ENCODE assay signal across 29 cellular contexts in the genomic region with DNA sequence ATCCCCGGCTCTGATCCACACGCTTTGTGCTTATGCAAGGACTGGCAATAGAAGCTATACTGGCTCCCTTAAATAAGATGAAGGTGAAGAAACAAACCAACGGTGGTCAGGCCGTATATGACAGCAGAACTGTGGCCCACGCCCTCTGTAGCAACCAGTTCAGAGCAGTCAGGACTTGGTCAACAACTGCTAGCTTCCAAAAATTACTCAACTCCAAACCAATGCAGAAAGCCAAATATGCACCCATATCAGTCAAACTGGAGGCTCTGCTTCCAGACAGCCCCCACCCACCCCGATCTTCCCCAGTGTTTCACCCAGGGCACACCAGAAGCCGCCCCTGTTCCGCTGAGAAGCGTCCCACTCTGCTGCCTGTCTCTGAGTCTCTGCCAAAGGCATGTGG.
"Had no signal": no experiment of that assay in that cellular context is flagged by ENCODE, and none has a peak within 500 bp of the region (broad histone marks: within the 10 kb centered on the region; RNA-seq: fewer than 3 reads in every experiment).

No MANE protein-coding gene starts in this region.

- H3K4me1 ChIP-seq: SJCRH30 had no signal

- H3K36me3 ChIP-seq: SJCRH30 had no signal

- ATAC-seq: Panc1, SK-N-SH treated with all-trans-retinoic acid at 6 μM for 48 hours had no signal

- DNase-seq: Kasumi-1, KG1, MM.1S, MV-4-11, NCI-H1092, NCI-H1105, NCI-H1417 treated with DMSO at 0.1 percent for 48 hours, NCI-H1436 treated with DMSO at 0.1 percent for 48 hours, NCI-H1694 treated with DMSO at 0.1 percent for 48 hours, NCI-H187 treated with DMSO at 0.1 percent for 48 hours, NCI-H2029, NCI-H2081, NCI-H2171 treated with DMSO at 0.1 percent for 48 hours, NCI-H2227 treated with DMSO at 0.1 percent for 48 hours, NCI-H446 treated with DMSO at 0.1 percent for 48 hours, NCI-H510A, NCI-H524, NCI-H526, NCI-H69, NCI-H748 treated with DMSO at 0.1 percent for 48 hours, NCI-H82, PC-9, SHP77, SIG-M5, SJCRH30 had no signal

- H3K4me3 ChIP-seq: PC-9, SJCRH30, SK-N-MC had no signal

- H3K27me3 ChIP-seq: SJCRH30 had no signal

- H3K9me3 ChIP-seq: SJCRH30 had no signal

- H3K27ac ChIP-seq: PC-9, RWPE1, SJCRH30, SK-N-MC had no signal
